29 cellular contexts compared by ENCODE assay signal in the genomic region with DNA sequence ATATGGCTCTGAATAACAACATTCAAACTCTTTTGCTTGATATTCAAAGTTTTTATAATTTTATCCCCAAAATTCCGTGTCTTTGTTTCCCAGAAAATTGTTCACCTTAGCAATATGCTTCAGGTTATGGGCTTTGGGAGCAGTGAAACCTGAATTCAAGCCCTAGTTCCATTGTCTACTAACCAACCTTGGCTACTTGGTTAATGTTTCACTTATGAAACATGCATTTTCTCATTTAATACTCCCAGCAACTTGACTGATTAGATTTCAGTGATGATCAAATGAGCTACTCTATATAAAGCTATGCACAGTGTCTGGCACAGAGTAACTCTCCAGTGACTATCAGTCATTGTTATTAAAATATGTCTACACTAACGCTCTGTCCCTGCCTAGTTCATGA.
"Had no signal": no experiment of that assay in that cellular context is flagged by ENCODE, and none has a peak within 500 bp of the region (broad histone marks: within the 10 kb centered on the region; RNA-seq: fewer than 3 reads in every experiment).

No MANE protein-coding gene starts in this region.

- H3K36me3 ChIP-seq: ascending aorta, cardiac muscle cell had no signal

- ATAC-seq: activated CD8-positive, alpha-beta T cell treated with anti-CD3 and anti-CD28 coated beads for 36 hours; activated naive CD8-positive, alpha-beta T cell treated with anti-CD3 and anti-CD28 coated beads, Interleukin-2, amount 50 U/mL, for 24 hours; activated T-cell treated with anti-CD3 and anti-CD28 coated beads, Interleukin-2, amount 50 U/mL, for 4 hours; activated T-cell treated with anti-CD3 and anti-CD28 coated beads, Interleukin-2, amount 50 U/mL, for 72 hours; activated T-helper 17 cell treated with anti-CD3 and anti-CD28 coated beads, Interleukin-2, amount 50 U/mL, for 72 hours had no signal

- H3K9me3 ChIP-seq: ascending aorta had no signal

- H3K27me3 ChIP-seq: ascending aorta, cardiac muscle cell had no signal

- H3K4me3 ChIP-seq: ascending aorta, cardiac muscle cell had no signal

- DNase-seq: activated B cell treated with CpG ODN at 0.5 μM for 24 hours; activated CD4-positive, alpha-beta memory T cell treated with anti-CD3 and anti-CD28 coated beads for 36 hours; activated CD4-positive, alpha-beta T cell treated with anti-CD3 and anti-CD28 coated beads for 4 hours; activated CD4-positive, alpha-beta T cell treated with anti-CD3 and anti-CD28 coated beads, Interleukin-2, amount 10 ng/mL, durations not matched to agents 24 days and 14 days; activated CD4-positive, alpha-beta T cell treated with anti-CD3 and anti-CD28 coated beads, Interleukin-2, amount 50 U/mL, for 1 hour; activated CD4-positive, alpha-beta T cell treated with anti-CD3 and anti-CD28 coated beads, Interleukin-2, amount 50 U/mL, for 4 hours; activated CD4-positive, CD25-positive, alpha-beta regulatory T cell treated with anti-CD3 and anti-CD28 coated beads, Interleukin-2, amount 50 U/mL, for 72 hours; activated CD8-positive, alpha-beta memory T cell treated with anti-CD3 and anti-CD28 coated beads, Interleukin-2, amount 50 U/mL, for 4 hours; activated CD8-positive, alpha-beta T cell treated with anti-CD3 and anti-CD28 coated beads for 36 hours; activated effector memory CD4-positive, alpha-beta T cell treated with anti-CD3 and anti-CD28 coated beads, Interleukin-2, amount 50 U/mL, for 16 hours; activated gamma-delta T cell treated with Interleukin-2 at 50 U/mL for 16 hours; activated naive CD4-positive, alpha-beta T cell; activated naive CD4-positive, alpha-beta T cell treated with anti-CD3 and anti-CD28 coated beads for 36 hours; activated naive CD8-positive, alpha-beta T cell treated with anti-CD3 and anti-CD28 coated beads, Interleukin-2, amount 10 ng/mL, durations not matched to agents 7 days and 5 days; activated naive CD8-positive, alpha-beta T cell treated with anti-CD3 and anti-CD28 coated beads, Interleukin-2, amount 50 U/mL, for 24 hours; activated T-cell treated with anti-CD3 and anti-CD28 coated beads, Interleukin-2, amount 50 U/mL, for 4 hours; activated T-cell treated with anti-CD3 and anti-CD28 coated beads, Interleukin-2, amount 50 U/mL, for 72 hours; amygdala; anterior cingulate cortex; caudate nucleus; cerebellar nuclear complex; SW 1271; T-helper 1 cell; T-helper 2 cell; T-helper 9 cell had no signal

- H3K27ac ChIP-seq: ascending aorta, cardiac muscle cell, VCaP had no signal
